Comparison of ENCODE assay signal across 8 cellular contexts in the genomic region with DNA sequence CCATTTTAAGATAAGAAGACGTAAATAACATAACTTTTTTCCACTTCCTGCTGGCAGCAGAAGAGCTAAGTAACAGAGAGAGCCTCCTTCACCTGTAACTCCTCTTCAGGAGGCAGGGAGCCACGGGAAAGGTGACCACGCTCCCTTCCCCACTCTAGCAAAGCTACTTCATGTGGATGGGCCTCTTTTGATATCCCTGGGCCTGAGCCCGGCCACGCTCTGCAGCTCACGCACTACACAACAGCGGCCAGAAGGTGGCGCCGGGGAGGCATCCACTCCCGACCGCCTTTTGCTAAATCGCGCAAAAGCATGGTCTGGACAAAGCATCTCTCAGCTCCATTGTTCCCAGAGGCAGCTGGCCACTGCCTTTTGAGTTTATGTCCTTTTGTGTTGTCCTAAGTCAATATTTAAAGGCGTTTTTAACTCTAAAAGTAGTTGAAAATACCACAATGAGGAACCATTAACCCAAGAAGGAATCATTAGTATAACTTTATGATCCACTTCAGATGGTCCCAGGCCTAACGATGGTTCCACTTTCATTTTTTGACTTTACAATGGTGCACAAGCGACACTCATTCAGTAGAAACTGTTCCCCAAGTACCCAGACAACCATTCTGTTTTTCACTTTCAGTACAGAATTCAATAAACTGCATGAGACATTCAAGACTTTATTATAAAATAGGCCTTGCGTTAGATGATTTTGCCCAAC. TPM values are rescaled to one million over a fixed set of nuclear protein-coding genes. Genes with fewer than 3 reads are reported as not detected.
DNase-seq lines count a peak whose midpoint lies in the region; ATAC-seq and TF ChIP-seq lines count a peak whose summit lies in the region.

No MANE protein-coding gene starts in this region.

- H3K4me1 Mint-ChIP-seq in CD4-positive, alpha-beta T cell (ENCODE audit: low read depth) = no peaks in the 10 kb centered on the region

- no peak overlapping the region for H3K27ac Mint-ChIP-seq in CD4-positive, alpha-beta T cell

- CTCF ChIA-PET in CD4-positive, alpha-beta T cell (lab: Charles Lee) = interaction anchor here (0.6 to 1.7 kb wide), 25 partner anchors 19 to 344 kb away, joined by 3 to 28 read pairs (median 4); a partner anchor contains a TSS

- H3K9me3 ChIP-seq in CD4-positive, alpha-beta T cell (ENCODE audit: control insufficient read depth, low read length) = no peaks in the 10 kb centered on the region

- H3K27me3 Mint-ChIP-seq in CD4-positive, alpha-beta T cell = no peaks in the 10 kb centered on the region

- no peaks in the 10 kb centered on the region for H3K36me3 Mint-ChIP-seq in CD4-positive, alpha-beta T cell (ENCODE audit: low read depth)

- peak; percentile 99 for TF ChIP-seq CTCF in CD4-positive, alpha-beta T cell (IDR thresholded peaks at IDR 0.05)
- TF ChIP-seq CTCF in choroid plexus epithelial cell (conservative IDR thresholded peaks at IDR 0.05; ENCODE audit: low read depth, low read length) (peak; percentile 96), lower leg skin (IDR thresholded peaks at IDR 0.05) (peak in 1 of 3 donors; percentile 85)

- no peaks in the 10 kb centered on the region for H3K9me3 Mint-ChIP-seq in CD4-positive, alpha-beta T cell

- no peaks in the 10 kb centered on the region for H3K27me3 ChIP-seq in CD4-positive, alpha-beta T cell (ENCODE audit: control insufficient read depth, insufficient read depth, low read length)

- no peak overlapping the region for H3K27ac ChIP-seq in CD4-positive, alpha-beta T cell (ENCODE audit: low read depth, low read length)

- WGBS in lower leg skin, 2 donors = 22 to 38% methylated on average over 17 of the region's 17 CpGs

- POLR2A ChIA-PET in CD4-positive, alpha-beta T cell (lab: Charles Lee) = interaction anchor here (0.7 to 1.2 kb wide), 2 partner anchors 69 to 344 kb away, joined by 4 to 8 read pairs; a partner anchor contains a TSS

- TF ChIP-seq POLR2A in lower leg skin (IDR thresholded peaks at IDR 0.05) = no peak

- intact Hi-C loops in CD4-positive, alpha-beta T cell (cut with DNase I, micrococcal nuclease) = loop anchor here (1.0 to 10.0 kb wide), 5 partner anchors 80 to 343 kb away; no protein-coding TSS in a partner anchor
- intact Hi-C loops in lower leg skin (cut with DNase I; ENCODE audit: low total_unique reads) = loop anchor here (10.0 kb wide), 1 partner anchor 71 kb away; a partner anchor contains a TSS

- no peak overlapping the region for H3K4me3 Mint-ChIP-seq in CD4-positive, alpha-beta T cell

- H3K4me3 ChIP-seq in choroid plexus epithelial cell (ENCODE audit: low read depth, low read length) (no peak overlapping the region), lower leg skin (ENCODE audit: low read depth, poor library complexity, severe bottlenecking) (no peak overlapping the region)

- peak; percentile 97 for ATAC-seq in CD4-positive, alpha-beta T cell (ENCODE audit: poor library complexity)
- peak; percentile 96 for ATAC-seq in GM19395 (IDR thresholded peaks at IDR 0.05; ENCODE audit: unreplicated experiment)
- ATAC-seq in HG03439 (IDR thresholded peaks at IDR 0.05; ENCODE audit: unreplicated experiment) = peak; percentile 96

- peak; percentile 56 to 81 (median 70) for DNase-seq in CD4-positive, alpha-beta T cell
- DNase-seq in NCI-H510A (lab: John Stamatoyannopoulos, UW) (peak; percentile 85), choroid plexus epithelial cell (ENCODE audit: low read depth) (peak; percentile 80), lower leg skin (ENCODE audit: low spot score in 2 of 2) (peak; percentile 69 to 96)
- peak; percentile 89 for DNase-seq in activated CD4-positive, alpha-beta T cell treated with anti-CD3 and anti-CD28 coated beads for 48 hours
- peak; percentile 58 to 68 (median 63) for DNase-seq in stimulated activated CD4-positive, alpha-beta T cell treated with anti-CD3 and anti-CD28 coated beads, TNF-alpha, amount 100 ng/mL, for 4 hours (ENCODE audit: low read depth in 3 of 3)

RNA-seq across cellular contexts. Expression of a gene that starts 23.6 kb away (rescaled TPM):
- under 1 TPM in 1 of 2 experiments, not detected in 1; 0.36 TPM for total RNA-seq in CD4-positive, alpha-beta T cell
- total RNA-seq in lower leg skin = 1 to 10 TPM; 1.8 to 3.2 (median 2.4) TPM

RNA-seq across cellular contexts. Expression of a gene that starts 34.0 kb away (rescaled TPM):
- total RNA-seq in CD4-positive, alpha-beta T cell = 10 to 100 TPM; 27.4 to 32.0 TPM
- total RNA-seq in lower leg skin = 100 to 1,000 TPM in 3 of 4 donors, 10 to 100 TPM in 1; 69.1 to 150 (median 125) TPM

RNA-seq across cellular contexts. Expression of a gene that starts 34.4 kb away (rescaled TPM):
- 1 to 10 TPM; 2.6 to 3.2 TPM for total RNA-seq in CD4-positive, alpha-beta T cell
- total RNA-seq in lower leg skin = 10 to 100 TPM in 2 of 4 donors, 1 to 10 TPM in 2; 5.0 to 14.3 (median 8.7) TPM
